ENCODE assay signal across 3 cellular contexts in the genomic region with DNA sequence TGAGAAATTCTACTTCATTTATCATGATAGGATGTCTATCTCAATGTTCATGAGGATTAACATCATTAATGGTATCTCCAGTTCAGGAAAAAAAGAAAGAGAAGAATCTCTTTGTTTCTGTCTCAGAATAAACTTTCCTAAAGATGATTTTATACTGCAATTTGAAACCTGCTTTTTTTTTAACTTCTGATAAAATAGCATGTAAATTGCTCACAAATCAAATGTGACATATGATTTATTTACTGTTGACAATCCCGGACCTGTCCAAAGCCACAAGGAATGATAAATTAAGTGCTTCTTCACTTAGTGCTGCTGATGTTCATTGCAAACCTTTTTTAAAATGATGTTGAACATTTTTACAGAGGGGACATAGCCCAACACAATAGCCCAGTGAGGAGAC.
TF ChIP-seq lines count a peak whose summit lies in the region.

No MANE protein-coding gene starts in this region.

TF ChIP-seq in SK-N-SH treated with all-trans-retinoic acid at 6 μM for 48 hours, 23 proteins besides CTCF, POLR2A, EP300 and RAD21 (continued from another document):
- TF ChIP-seq GLIS3 (CRISPR knock-in tag; IDR thresholded peaks at IDR 0.05) (no peak), PPARA (CRISPR knock-in tag; IDR thresholded peaks at IDR 0.05; ENCODE audit: borderline replicate concordance) (no peak), CSDC2 (CRISPR knock-in tag; IDR thresholded peaks at IDR 0.05) (no peak), ZFP3 (CRISPR knock-in tag; IDR thresholded peaks at IDR 0.05) (no peak)
- TF ChIP-seq, protein P1, sequence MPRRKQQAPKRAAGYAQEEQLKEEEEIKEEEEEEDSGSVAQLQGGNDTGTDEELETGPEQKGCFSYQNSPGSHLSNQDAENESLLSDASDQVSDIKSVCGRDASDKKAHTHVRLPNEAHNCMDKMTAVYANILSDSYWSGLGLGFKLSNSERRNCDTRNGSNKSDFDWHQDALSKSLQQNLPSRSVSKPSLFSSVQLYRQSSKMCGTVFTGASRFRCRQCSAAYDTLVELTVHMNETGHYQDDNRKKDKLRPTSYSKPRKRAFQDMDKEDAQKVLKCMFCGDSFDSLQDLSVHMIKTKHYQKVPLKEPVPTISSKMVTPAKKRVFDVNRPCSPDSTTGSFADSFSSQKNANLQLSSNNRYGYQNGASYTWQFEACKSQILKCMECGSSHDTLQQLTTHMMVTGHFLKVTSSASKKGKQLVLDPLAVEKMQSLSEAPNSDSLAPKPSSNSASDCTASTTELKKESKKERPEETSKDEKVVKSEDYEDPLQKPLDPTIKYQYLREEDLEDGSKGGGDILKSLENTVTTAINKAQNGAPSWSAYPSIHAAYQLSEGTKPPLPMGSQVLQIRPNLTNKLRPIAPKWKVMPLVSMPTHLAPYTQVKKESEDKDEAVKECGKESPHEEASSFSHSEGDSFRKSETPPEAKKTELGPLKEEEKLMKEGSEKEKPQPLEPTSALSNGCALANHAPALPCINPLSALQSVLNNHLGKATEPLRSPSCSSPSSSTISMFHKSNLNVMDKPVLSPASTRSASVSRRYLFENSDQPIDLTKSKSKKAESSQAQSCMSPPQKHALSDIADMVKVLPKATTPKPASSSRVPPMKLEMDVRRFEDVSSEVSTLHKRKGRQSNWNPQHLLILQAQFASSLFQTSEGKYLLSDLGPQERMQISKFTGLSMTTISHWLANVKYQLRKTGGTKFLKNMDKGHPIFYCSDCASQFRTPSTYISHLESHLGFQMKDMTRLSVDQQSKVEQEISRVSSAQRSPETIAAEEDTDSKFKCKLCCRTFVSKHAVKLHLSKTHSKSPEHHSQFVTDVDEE (CRISPR knock-in tag; IDR thresholded peaks at IDR 0.05): no peak
- TF ChIP-seq, protein P2, sequence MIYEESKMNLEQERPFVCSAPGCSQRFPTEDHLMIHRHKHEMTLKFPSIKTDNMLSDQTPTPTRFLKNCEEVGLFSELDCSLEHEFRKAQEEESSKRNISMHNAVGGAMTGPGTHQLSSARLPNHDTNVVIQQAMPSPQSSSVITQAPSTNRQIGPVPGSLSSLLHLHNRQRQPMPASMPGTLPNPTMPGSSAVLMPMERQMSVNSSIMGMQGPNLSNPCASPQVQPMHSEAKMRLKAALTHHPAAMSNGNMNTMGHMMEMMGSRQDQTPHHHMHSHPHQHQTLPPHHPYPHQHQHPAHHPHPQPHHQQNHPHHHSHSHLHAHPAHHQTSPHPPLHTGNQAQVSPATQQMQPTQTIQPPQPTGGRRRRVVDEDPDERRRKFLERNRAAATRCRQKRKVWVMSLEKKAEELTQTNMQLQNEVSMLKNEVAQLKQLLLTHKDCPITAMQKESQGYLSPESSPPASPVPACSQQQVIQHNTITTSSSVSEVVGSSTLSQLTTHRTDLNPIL (CRISPR knock-in tag; IDR thresholded peaks at IDR 0.05; ENCODE audit: low read depth): no peak
TF ChIP-seq in SK-N-SH treated with all-trans-retinoic acid at 6 μM for 48 hours: peak in this region for 1.

TF ChIP-seq in SK-N-SH, 30 proteins besides CTCF, POLR2A, EP300 and RAD21:
- TF ChIP-seq, protein P3, sequence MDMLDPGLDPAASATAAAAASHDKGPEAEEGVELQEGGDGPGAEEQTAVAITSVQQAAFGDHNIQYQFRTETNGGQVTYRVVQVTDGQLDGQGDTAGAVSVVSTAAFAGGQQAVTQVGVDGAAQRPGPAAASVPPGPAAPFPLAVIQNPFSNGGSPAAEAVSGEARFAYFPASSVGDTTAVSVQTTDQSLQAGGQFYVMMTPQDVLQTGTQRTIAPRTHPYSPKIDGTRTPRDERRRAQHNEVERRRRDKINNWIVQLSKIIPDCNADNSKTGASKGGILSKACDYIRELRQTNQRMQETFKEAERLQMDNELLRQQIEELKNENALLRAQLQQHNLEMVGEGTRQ (IDR thresholded peaks at IDR 0.05; ENCODE audit: borderline replicate concordance, low read depth, low read length): no peak

TF ChIP-seq in HEK293T, 16 proteins besides CTCF, POLR2A, EP300 and RAD21 (continued from another document):
- TF ChIP-seq, protein P4, sequence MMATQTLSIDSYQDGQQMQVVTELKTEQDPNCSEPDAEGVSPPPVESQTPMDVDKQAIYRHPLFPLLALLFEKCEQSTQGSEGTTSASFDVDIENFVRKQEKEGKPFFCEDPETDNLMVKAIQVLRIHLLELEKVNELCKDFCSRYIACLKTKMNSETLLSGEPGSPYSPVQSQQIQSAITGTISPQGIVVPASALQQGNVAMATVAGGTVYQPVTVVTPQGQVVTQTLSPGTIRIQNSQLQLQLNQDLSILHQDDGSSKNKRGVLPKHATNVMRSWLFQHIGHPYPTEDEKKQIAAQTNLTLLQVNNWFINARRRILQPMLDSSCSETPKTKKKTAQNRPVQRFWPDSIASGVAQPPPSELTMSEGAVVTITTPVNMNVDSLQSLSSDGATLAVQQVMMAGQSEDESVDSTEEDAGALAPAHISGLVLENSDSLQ (IDR thresholded peaks at IDR 0.05): peak; percentile 77
- TF ChIP-seq LEF1 (IDR thresholded peaks at IDR 0.05; ENCODE audit: borderline replicate concordance): no peak
- no peak for TF ChIP-seq NFRKB (IDR thresholded peaks at IDR 0.05)
- TF ChIP-seq ARNT (IDR thresholded peaks at IDR 0.05): no peak
- 0 out of 2 replicates have a peak, but pooled peaks have one; percentile 55 for TF ChIP-seq ZNF384 (IDR thresholded peaks at IDR 0.05)
- TF ChIP-seq CTBP1 (IDR thresholded peaks at IDR 0.05; ENCODE audit: borderline replicate concordance): no peak
- TF ChIP-seq SP1 (IDR thresholded peaks at IDR 0.05): no peak
- TF ChIP-seq HDGF (IDR thresholded peaks at IDR 0.05; ENCODE audit: borderline replicate concordance): no peak
- no peak for TF ChIP-seq SUZ12 (IDR thresholded peaks at IDR 0.05)
- TF ChIP-seq BHLHE40 (IDR thresholded peaks at IDR 0.05; ENCODE audit: borderline replicate concordance): no peak
- no peak for TF ChIP-seq L3MBTL2 (conservative IDR thresholded peaks at IDR 0.05)
